In genomic region chr20:55200317-55200716, GRCh38 we compare ENCODE assay signal across 22 cellular contexts.
DNase-seq lines count a peak whose midpoint lies in the region; ATAC-seq, FAIRE-seq and TF ChIP-seq lines count a peak whose summit lies in the region.
"Had no signal": no experiment of that assay in that cellular context is flagged by ENCODE, and none has a peak within 500 bp of the region (broad histone marks: within the 10 kb centered on the region; RNA-seq: fewer than 3 reads in every experiment).

No MANE protein-coding gene starts in this region.

- POLR2A ChIA-PET in MCF 10A (lab: Yijun Ruan, JAX) (no interaction called here), GM12878 (lab: Charles Lee) (no interaction called here)

- H3K36me3 Mint-ChIP-seq in MCF 10A (ENCODE audit: insufficient read depth, unreplicated experiment), result no peaks in the 10 kb centered on the region
- H3K36me3 Mint-ChIP-seq: CD14-positive monocyte; CD8-positive, alpha-beta T cell had no signal

- dilution Hi-C loops in mammary epithelial cell (cut with HindIII; ENCODE audit: low sequenced_read_pairs), result no loop called here

- peaks cover 15% of the 10 kb centered on the region for H3K4me1 ChIP-seq in mammary epithelial cell (ENCODE audit: insufficient read depth, low read length)
- H3K4me1 ChIP-seq in GM12878 (ENCODE audit: control insufficient read depth, insufficient read depth, low read length), result no peaks in the 10 kb centered on the region
- H3K4me1 ChIP-seq in upper lobe of right lung, result no peaks in the 10 kb centered on the region
- H3K4me1 ChIP-seq: HAP-1 had no signal

- H3K27ac Mint-ChIP-seq in MCF 10A (ENCODE audit: low read depth, unreplicated experiment), result no peak overlapping the region
- H3K27ac Mint-ChIP-seq: CD14-positive monocyte; CD8-positive, alpha-beta T cell had no signal

- CTCF ChIA-PET in mammary epithelial cell (lab: Charles Lee; ENCODE audit: low non-redundant PET) (no interaction called here), MCF 10A (lab: Yijun Ruan, JAX) (interaction anchor here (0.6 kb wide), 1 partner anchor 216 kb away, joined by 3 read pairs; no protein-coding TSS in a partner anchor), GM12878 (lab: Yijun Ruan, JAX) (no interaction called here)

- H3K27me3 ChIP-seq in mammary epithelial cell (ENCODE audit: insufficient read depth, low read length) (no peaks in the 10 kb centered on the region), GM12878 (replicated peaks in 1 of 2; ENCODE audit: control insufficient read depth in 2 of 2, insufficient read depth in 2 of 2, low read length in 1 of 2) (no peaks in the 10 kb centered on the region), upper lobe of right lung (no peaks in the 10 kb centered on the region)

- peaks cover 16% of the 10 kb centered on the region for H3K9me3 Mint-ChIP-seq in MCF 10A (ENCODE audit: unreplicated experiment)

- BruUV-seq in mammary epithelial cell (replicated peaks; lab: Mats Ljungman, UMichigan), result no TSS peak
- no TSS peak for BruUV-seq in MCF 10A (replicated peaks; lab: Mats Ljungman, UMichigan)
- BruUV-seq in GM12878 (replicated peaks; lab: Mats Ljungman, UMichigan), result no TSS peak

- in situ Hi-C loops in mammary epithelial cell (cut with MboI; ENCODE audit: low sequenced_read_pairs in 2 of 2) (no loop called here), GM12878 (cut with MboI) (no loop called here)

- no peak overlapping the region for H3K4me3 Mint-ChIP-seq in MCF 10A (ENCODE audit: unreplicated experiment)
- H3K4me3 Mint-ChIP-seq: CD14-positive monocyte; CD8-positive, alpha-beta T cell had no signal

- no peaks in the 10 kb centered on the region for H3K4me1 Mint-ChIP-seq in MCF 10A (ENCODE audit: insufficient read depth, unreplicated experiment)
- H3K4me1 Mint-ChIP-seq: CD14-positive monocyte had no signal

- H4K20me1 ChIP-seq in mammary epithelial cell (ENCODE audit: insufficient read depth, low read length) (no peaks in the 10 kb centered on the region), GM12878 (ENCODE audit: control insufficient read depth, insufficient read depth) (no peaks in the 10 kb centered on the region)

- no peaks in the 10 kb centered on the region for H3K9me3 ChIP-seq in mammary epithelial cell (replicated peaks; ENCODE audit: insufficient read depth, low read length)
- no peaks in the 10 kb centered on the region; the same call in 2 of the 3 replicates for H3K9me3 ChIP-seq in GM12878 (replicated peaks; ENCODE audit: control insufficient read depth, insufficient read depth, low read length)
- no peaks in the 10 kb centered on the region for H3K9me3 ChIP-seq in upper lobe of right lung
- H3K9me3 ChIP-seq: HAP-1 had no signal

- ATAC-seq in GM12878 (peak; percentile 60), esophagus mucosa (peak; percentile 98), upper lobe of right lung (no peak), omental fat pad (ENCODE audit: low FRiP score) (no peak), HG03571 (IDR thresholded peaks at IDR 0.05; ENCODE audit: unreplicated experiment) (no peak)
- ATAC-seq: CD8-positive, alpha-beta T cell; HepG2 had no signal

- TF ChIP-seq CTCF in mammary epithelial cell (conservative IDR thresholded peaks at IDR 0.05 in 1 of 2, IDR thresholded peaks at IDR 0.05 in 1 of 2; ENCODE audit: extremely low read depth in 1 of 2, insufficient read depth in 1 of 2, low read depth in 1 of 2, low read length in 2 of 2), result no peak
- no peak for TF ChIP-seq CTCF in MCF 10A (IDR thresholded peaks at IDR 0.05; ENCODE audit: unreplicated experiment)
- no peak for TF ChIP-seq CTCF in GM12878 (IDR thresholded peaks at IDR 0.05 in 2 of 3, conservative IDR thresholded peaks at IDR 0.05 in 1 of 3; ENCODE audit: control insufficient read depth in 2 of 3, extremely low read depth in 1 of 3, insufficient read depth in 1 of 3, low read depth in 3 of 3, low read length in 3 of 3)
- no peak for TF ChIP-seq CTCF in upper lobe of right lung (IDR thresholded peaks at IDR 0.05)
- TF ChIP-seq CTCF in omental fat pad (IDR thresholded peaks at IDR 0.05), result no peak

- H3K27ac ChIP-seq in mammary epithelial cell (ENCODE audit: insufficient read depth, low read depth, low read length), result peak overlapping the region; percentile 90
- no peak overlapping the region for H3K27ac ChIP-seq in GM12878 (ENCODE audit: control insufficient read depth, insufficient read depth)
- no peak overlapping the region for H3K27ac ChIP-seq in upper lobe of right lung
- H3K27ac ChIP-seq: 22Rv1 had no signal

- peak overlapping the region; percentile 65 for H2AFZ ChIP-seq in mammary epithelial cell (ENCODE audit: low read depth, low read length)
- no peak overlapping the region for H2AFZ ChIP-seq in GM12878 (ENCODE audit: control insufficient read depth, low read depth, low read length)

- H3K9ac ChIP-seq in mammary epithelial cell (ENCODE audit: insufficient read depth, low read length) (no peak overlapping the region), GM12878 (ENCODE audit: control insufficient read depth, insufficient read depth, low read length) (no peak overlapping the region)

- no peak for TF ChIP-seq RAD21 in GM12878 (IDR thresholded peaks at IDR 0.05; ENCODE audit: insufficient read depth, low read depth, low read length)

- no peak overlapping the region for H3K4me3 ChIP-seq in mammary epithelial cell (replicated peaks in 1 of 3; ENCODE audit: insufficient read depth in 1 of 3, low read depth in 2 of 3, low read length in 3 of 3)
- H3K4me3 ChIP-seq in GM12878, result no peak overlapping the region
- no peak overlapping the region for H3K4me3 ChIP-seq in upper lobe of right lung
- H3K4me3 ChIP-seq: HAP-1 had no signal

- RAD21 ChIA-PET in GM12878 (lab: Charles Lee; ENCODE audit: unreplicated experiment), result no interaction called here

- WGBS in mammary epithelial cell (ENCODE audit: low coverage, missing lambda C conversion rate), result 0% methylated on average over 1 of the region's 1 CpG
- WGBS in GM12878 (ENCODE audit: insufficient coverage, insufficient replicate concordance, low lambda C conversion rate, missing lambda C conversion rate), result 0% methylated on average over 1 of the region's 1 CpG

- H3K36me3 ChIP-seq in mammary epithelial cell (ENCODE audit: insufficient read depth, low read length) (no peaks in the 10 kb centered on the region), GM12878 (ENCODE audit: control insufficient read depth in 2 of 2, insufficient read depth in 2 of 2, low read length in 1 of 2) (no peaks in the 10 kb centered on the region), upper lobe of right lung (no peaks in the 10 kb centered on the region)
- H3K36me3 ChIP-seq: HAP-1 had no signal

- FAIRE-seq in GM12878 (lab: Jason Lieb, UNC), result no peak
- FAIRE-seq: D721Med, G401.6, GM12892, H1, HepG2, HTR-8/SVneo had no signal

- H3K79me2 ChIP-seq in mammary epithelial cell (ENCODE audit: insufficient read depth, low read length) (no peaks in the 10 kb centered on the region), GM12878 (ENCODE audit: control insufficient read depth, insufficient read depth, low read length) (no peaks in the 10 kb centered on the region)

- SMC1A ChIA-PET in GM12878 (lab: Charles Lee; ENCODE audit: uncharacterized antibody, unreplicated experiment), result interaction anchor here (0.6 kb wide), 2 partner anchors 8 to 20 kb away, joined by 3 to 4 read pairs; no protein-coding TSS in a partner anchor

- no peak for TF ChIP-seq POLR2A in GM12878 (IDR thresholded peaks at IDR 0.05; ENCODE audit: low read depth, low read length)

- DNase-seq in mammary epithelial cell, result peak; percentile 96
- no peak for DNase-seq in MCF 10A (ENCODE audit: unreplicated experiment)
- no peak for DNase-seq in GM12878 (ENCODE audit: low read depth, low spot score)
- DNase-seq in upper lobe of right lung, result no peak
- no peak for DNase-seq in NCI-H510A treated with DMSO at 0.1 percent for 48 hours (lab: John Stamatoyannopoulos, UW)
- no peak for DNase-seq in omental fat pad (ENCODE audit: low spot score)
- DNase-seq: CD8-positive, alpha-beta T cell; COR-L47; DMS153; DMS79 treated with DMSO at 0.1 percent for 48 hours; EL had no signal

- H3K27me3 Mint-ChIP-seq in MCF 10A (ENCODE audit: insufficient read depth, unreplicated experiment), result no peaks in the 10 kb centered on the region

- no peak for TF ChIP-seq EP300 in GM12878 (IDR thresholded peaks at IDR 0.05; ENCODE audit: borderline replicate concordance in 1 of 2, control insufficient read depth in 1 of 2, low read depth in 2 of 2, low read length in 2 of 2)

- intact Hi-C loops in mammary epithelial cell (cut with micrococcal nuclease) (loop anchor here (5.0 kb wide), 1 partner anchor 38 kb away; no protein-coding TSS in a partner anchor), MCF 10A (cut with micrococcal nuclease) (no loop called here), GM12878 (cut with micrococcal nuclease; ENCODE audit: unreplicated experiment) (no loop called here), upper lobe of right lung (cut with DNase I) (no loop called here)

- peak overlapping the region; percentile 6 for H3K4me2 ChIP-seq in mammary epithelial cell (ENCODE audit: insufficient read depth, low read depth, low read length)
- H3K4me2 ChIP-seq in GM12878 (ENCODE audit: control insufficient read depth, insufficient read depth), result no peak overlapping the region

TF ChIP-seq in GM12878, 131 proteins besides CTCF, POLR2A, EP300 and RAD21 (continues in another document):
- TF ChIP-seq MEF2A (IDR thresholded peaks at IDR 0.05; ENCODE audit: insufficient read depth, low read depth, low read length), result no peak
- TF ChIP-seq YY1 (IDR thresholded peaks at IDR 0.05; ENCODE audit: low read depth, low read length), result no peak

Comparison
In these comparisons a context has a peak if more than half of its experiments do, and no peak if none do; other contexts are left out.
1. ATAC-seq: peak in GM12878 (single experiment) and esophagus mucosa (single experiment); none in upper lobe of right lung (single experiment), omental fat pad (single experiment) and HG03571 (single experiment).